In the genomic region with DNA sequence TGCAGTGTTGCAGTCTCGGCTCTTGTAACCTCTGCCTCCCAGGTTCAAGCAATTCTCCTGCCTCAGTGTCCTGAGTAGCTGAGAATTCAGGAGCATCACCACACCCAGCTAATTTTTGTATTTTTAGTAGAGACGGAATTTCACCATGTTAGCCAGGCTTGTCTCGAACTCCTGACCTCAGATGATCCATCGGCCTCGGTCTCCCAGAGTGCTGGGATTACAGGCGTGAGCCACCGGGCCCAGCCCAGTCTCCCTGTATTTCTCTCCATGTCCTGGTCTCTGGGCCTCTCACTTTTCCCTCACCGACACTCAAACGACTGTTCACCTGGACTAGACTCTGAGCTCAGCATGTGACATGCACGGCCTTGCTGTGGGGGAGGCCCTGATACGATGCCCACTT, we compare ENCODE assay signal across 1 cellular context. TPM values are rescaled to one million over a fixed set of nuclear protein-coding genes. Genes with fewer than 3 reads are reported as not detected.
"Had no signal": no experiment of that assay in that cellular context is flagged by ENCODE, and none has a peak within 500 bp of the region (broad histone marks: within the 10 kb centered on the region; RNA-seq: fewer than 3 reads in every experiment).

No MANE protein-coding gene starts in this region.

RNA-seq across cellular contexts. Expression of gene FCGBP, which starts 39.3 kb away (rescaled TPM):
- total RNA-seq: endothelial cell of umbilical vein had no signal
